In genomic region chr11:8209208-8209807, GRCh38 we compare ENCODE assay signal across 9 cellular contexts. TPM values are rescaled to one million over a fixed set of nuclear protein-coding genes. Genes with fewer than 3 reads are reported as not detected.
DNase-seq lines count a peak whose midpoint lies in the region; ATAC-seq and TF ChIP-seq lines count a peak whose summit lies in the region.
"Had no signal": no experiment of that assay in that cellular context is flagged by ENCODE, and none has a peak within 500 bp of the region (broad histone marks: within the 10 kb centered on the region; RNA-seq: fewer than 3 reads in every experiment).

No MANE protein-coding gene starts in this region.

- no peaks in the 10 kb centered on the region for H3K9me3 ChIP-seq in Panc1 (ENCODE audit: control insufficient read depth, insufficient read depth, low read depth, low read length)
- no peaks in the 10 kb centered on the region for H3K9me3 ChIP-seq in transverse colon

- H3K36me3 Mint-ChIP-seq in activated CD4-positive, alpha-beta T cell treated with anti-CD3 and anti-CD28 coated beads, Interleukin-2, amount 10 ng/mL, durations not matched to agents 24 days and 14 days (ENCODE audit: low read depth), result no peaks in the 10 kb centered on the region
- H3K36me3 Mint-ChIP-seq in naive thymus-derived CD8-positive, alpha-beta T cell, result no peaks in the 10 kb centered on the region

- TF ChIP-seq CTCF in Panc1 (IDR thresholded peaks at IDR 0.05) (peak; percentile 79), fibroblast of the aortic adventitia (IDR thresholded peaks at IDR 0.05; ENCODE audit: insufficient read depth, low read length) (peak; percentile 29), transverse colon (IDR thresholded peaks at IDR 0.05) (peak in 2 of 5 experiments; percentile 25 to 31)

- intact Hi-C loops in activated CD4-positive, alpha-beta T cell treated with anti-CD3 and anti-CD28 coated beads, Interleukin-2, amount 10 ng/mL, durations not matched to agents 24 days and 14 days (cut with micrococcal nuclease), result no loop called here
- intact Hi-C loops in Panc1 (cut with micrococcal nuclease; ENCODE audit: unreplicated experiment), result no loop called here
- intact Hi-C loops in transverse colon (cut with DNase I; ENCODE audit: low total_unique reads), result no loop called here

- DNase-seq in activated CD4-positive, alpha-beta T cell treated with anti-CD3 and anti-CD28 coated beads, Interleukin-2, amount 10 ng/mL, durations not matched to agents 24 days and 14 days, result peak; percentile 69
- no peak for DNase-seq in activated CD4-positive, alpha-beta T cell treated with anti-CD3 and anti-CD28 coated beads, Interleukin-2, amount 50 U/mL, for 4 hours
- no peak for DNase-seq in Panc1 (ENCODE audit: low read depth, low spot score)
- no peak for DNase-seq in fibroblast of the aortic adventitia (ENCODE audit: low read depth)
- peak; percentile 15 to 23 for DNase-seq in stimulated activated CD8-positive, alpha-beta memory T cell treated with anti-CD3 and anti-CD28 coated beads, Interleukin-2, amount 100 ng/mL, for 48 hours (ENCODE audit: low read depth in 2 of 2)
- no peak for DNase-seq in naive thymus-derived CD8-positive, alpha-beta T cell
- no peak for DNase-seq in transverse colon

- in situ Hi-C loops in Panc1 (cut with HindIII; ENCODE audit: low pct_unique_long_range_greater_than_20kb, low sequenced_read_pairs) (no loop called here), transverse colon (cut with MboI; ENCODE audit: low pct_ligation_motif_present in 1 of 4, low pct_unique_long_range_greater_than_20kb in 1 of 4, low sequenced_read_pairs in 3 of 4) (no loop called here)

- H3K4me1 ChIP-seq in Panc1 (ENCODE audit: control insufficient read depth, insufficient read depth, low read length) (no peaks in the 10 kb centered on the region), transverse colon (peaks cover 0 to 5% (median 0%) of the 10 kb centered on the region in 4 donors)

- no peaks in the 10 kb centered on the region for H3K9me3 Mint-ChIP-seq in activated CD4-positive, alpha-beta T cell treated with anti-CD3 and anti-CD28 coated beads, Interleukin-2, amount 10 ng/mL, durations not matched to agents 24 days and 14 days
- H3K9me3 Mint-ChIP-seq in naive thymus-derived CD8-positive, alpha-beta T cell, result no peaks in the 10 kb centered on the region
- H3K9me3 Mint-ChIP-seq: T-helper 1 cell treated with Interleukin-12 subunit alpha and Interleukin-12 subunit beta and Interleukin-4 antibody, amounts not matched to agents 30 μg/mL and 1 μg/mL, for 36 hours had no signal

- no peak for TF ChIP-seq POLR2A in transverse colon (IDR thresholded peaks at IDR 0.05)

- CTCF ChIA-PET in Panc1 (lab: Charles Lee), result no interaction called here

- no peak overlapping the region for H3K27ac ChIP-seq in Panc1 (ENCODE audit: low read length)
- no peak overlapping the region for H3K27ac ChIP-seq in transverse colon

- H3K4me1 Mint-ChIP-seq in activated CD4-positive, alpha-beta T cell treated with anti-CD3 and anti-CD28 coated beads, Interleukin-2, amount 10 ng/mL, durations not matched to agents 24 days and 14 days, result no peaks in the 10 kb centered on the region
- peaks cover 2 to 28% (median 9%) of the 10 kb centered on the region in 4 donors for H3K4me1 Mint-ChIP-seq in naive thymus-derived CD8-positive, alpha-beta T cell

- H3K27me3 Mint-ChIP-seq in activated CD4-positive, alpha-beta T cell treated with anti-CD3 and anti-CD28 coated beads, Interleukin-2, amount 10 ng/mL, durations not matched to agents 24 days and 14 days, result peaks cover 14% of the 10 kb centered on the region
- H3K27me3 Mint-ChIP-seq in naive thymus-derived CD8-positive, alpha-beta T cell, result peaks cover 10 to 51% (median 36%) of the 10 kb centered on the region in 5 donors

- H3K4me3 Mint-ChIP-seq in activated CD4-positive, alpha-beta T cell treated with anti-CD3 and anti-CD28 coated beads, Interleukin-2, amount 10 ng/mL, durations not matched to agents 24 days and 14 days, result no peak overlapping the region
- H3K4me3 Mint-ChIP-seq in naive thymus-derived CD8-positive, alpha-beta T cell, result no peak overlapping the region
- H3K4me3 Mint-ChIP-seq: T-helper 1 cell treated with Interleukin-12 subunit alpha and Interleukin-12 subunit beta and Interleukin-4 antibody, amounts not matched to agents 30 μg/mL and 1 μg/mL, for 36 hours had no signal

- POLR2A ChIA-PET in Panc1 (lab: Charles Lee), result no interaction called here
- POLR2A ChIA-PET in naive thymus-derived CD8-positive, alpha-beta T cell (lab: Charles Lee), result no interaction called here

- no TSS peak for BruUV-seq in Panc1 (replicated peaks; lab: Mats Ljungman, UMichigan)

- no peak for ATAC-seq in Panc1
- no peak for ATAC-seq in naive thymus-derived CD8-positive, alpha-beta T cell
- no peak for ATAC-seq in HG02938 (IDR thresholded peaks at IDR 0.05; ENCODE audit: unreplicated experiment)

- TF ChIP-seq EP300 in transverse colon (IDR thresholded peaks at IDR 0.05; ENCODE audit: low read depth), result no peak

- H3K27me3 ChIP-seq in Panc1 (ENCODE audit: control insufficient read depth, insufficient read depth, low read length) (peaks cover 15% of the 10 kb centered on the region), transverse colon (peaks cover 8% of the 10 kb centered on the region)

- H3K4me3 ChIP-seq in Panc1 (ENCODE audit: low read depth in 2 of 2, low read length in 2 of 2), result no peak overlapping the region
- H3K4me3 ChIP-seq in fibroblast of the aortic adventitia (ENCODE audit: low read depth, low read length), result no peak overlapping the region
- no peak overlapping the region for H3K4me3 ChIP-seq in transverse colon

- WGBS in transverse colon (ENCODE audit: low coverage in 1 of 2), 2 donors, result 68% methylated on average over 4 of the region's 4 CpGs; no CpG with 5 or more reads in 1 of the 2 donors

- H3K27ac Mint-ChIP-seq in activated CD4-positive, alpha-beta T cell treated with anti-CD3 and anti-CD28 coated beads, Interleukin-2, amount 10 ng/mL, durations not matched to agents 24 days and 14 days, result no peak overlapping the region
- no peak overlapping the region for H3K27ac Mint-ChIP-seq in naive thymus-derived CD8-positive, alpha-beta T cell
- H3K27ac Mint-ChIP-seq: T-helper 1 cell treated with Interleukin-12 subunit alpha and Interleukin-12 subunit beta and Interleukin-4 antibody, amounts not matched to agents 30 μg/mL and 1 μg/mL, for 36 hours had no signal

- H3K36me3 ChIP-seq in Panc1 (ENCODE audit: control insufficient read depth, insufficient read depth, low read length), result no peaks in the 10 kb centered on the region
- H3K36me3 ChIP-seq in transverse colon, result no peaks in the 10 kb centered on the region

RNA-seq across cellular contexts. Expression of gene RIC3, which starts 40.5 kb away (rescaled TPM):
- 4.5 and 7.2 TPM in 2 replicates for total RNA-seq in activated CD4-positive, alpha-beta T cell treated with anti-CD3 and anti-CD28 coated beads, Interleukin-2, amount 10 ng/mL, durations not matched to agents 24 days and 14 days
- total RNA-seq in Panc1 (2021; ENCODE audit: unreplicated experiment), result 4.2 TPM
- 0.55 TPM for polyA plus RNA-seq in Panc1 (2012; ENCODE audit: insufficient read length)
- total RNA-seq in fibroblast of the aortic adventitia (ENCODE audit: low replicate concordance), result not detected in 2 replicates
- total RNA-seq in naive thymus-derived CD8-positive, alpha-beta T cell, result 10 to 100 TPM; 57.6 to 58.1 TPM
- polyA plus RNA-seq in naive thymus-derived CD8-positive, alpha-beta T cell, result 1 to 10 TPM; 2.2 to 4.4 (median 3.5) TPM
- total RNA-seq in transverse colon, result 10 to 100 TPM in 2 of 4 donors, 1 to 10 TPM in 2; 3.3 to 43.0 (median 12.5) TPM

RNA-seq across cellular contexts. Expression of gene LMO1, which starts 54.4 kb away (rescaled TPM):
- total RNA-seq in activated CD4-positive, alpha-beta T cell treated with anti-CD3 and anti-CD28 coated beads, Interleukin-2, amount 10 ng/mL, durations not matched to agents 24 days and 14 days, result not detected in 2 replicates
- total RNA-seq in Panc1 (2021; ENCODE audit: unreplicated experiment), result not detected
- not detected for polyA plus RNA-seq in Panc1 (2012; ENCODE audit: insufficient read length)
- not detected in 2 replicates for total RNA-seq in fibroblast of the aortic adventitia (ENCODE audit: low replicate concordance)
- not detected for total RNA-seq in naive thymus-derived CD8-positive, alpha-beta T cell
- not detected for polyA plus RNA-seq in naive thymus-derived CD8-positive, alpha-beta T cell
- total RNA-seq in transverse colon, result not detected

Comparison
In these comparisons a context has a peak if more than half of its experiments do, and no peak if none do; other contexts are left out.
1. DNase-seq: peak in activated CD4-positive, alpha-beta T cell treated with anti-CD3 and anti-CD28 coated beads, Interleukin-2, amount 10 ng/mL, durations not matched to agents 24 days and 14 days (single experiment) and stimulated activated CD8-positive, alpha-beta memory T cell treated with anti-CD3 and anti-CD28 coated beads, Interleukin-2, amount 100 ng/mL, for 48 hours (2 of 2); none in activated CD4-positive, alpha-beta T cell treated with anti-CD3 and anti-CD28 coated beads, Interleukin-2, amount 50 U/mL, for 4 hours (0 of 2), Panc1 (single experiment), fibroblast of the aortic adventitia (single experiment), naive thymus-derived CD8-positive, alpha-beta T cell (0 of 10) and transverse colon (single experiment).